28 cellular contexts compared by ENCODE assay signal in the genomic region with DNA sequence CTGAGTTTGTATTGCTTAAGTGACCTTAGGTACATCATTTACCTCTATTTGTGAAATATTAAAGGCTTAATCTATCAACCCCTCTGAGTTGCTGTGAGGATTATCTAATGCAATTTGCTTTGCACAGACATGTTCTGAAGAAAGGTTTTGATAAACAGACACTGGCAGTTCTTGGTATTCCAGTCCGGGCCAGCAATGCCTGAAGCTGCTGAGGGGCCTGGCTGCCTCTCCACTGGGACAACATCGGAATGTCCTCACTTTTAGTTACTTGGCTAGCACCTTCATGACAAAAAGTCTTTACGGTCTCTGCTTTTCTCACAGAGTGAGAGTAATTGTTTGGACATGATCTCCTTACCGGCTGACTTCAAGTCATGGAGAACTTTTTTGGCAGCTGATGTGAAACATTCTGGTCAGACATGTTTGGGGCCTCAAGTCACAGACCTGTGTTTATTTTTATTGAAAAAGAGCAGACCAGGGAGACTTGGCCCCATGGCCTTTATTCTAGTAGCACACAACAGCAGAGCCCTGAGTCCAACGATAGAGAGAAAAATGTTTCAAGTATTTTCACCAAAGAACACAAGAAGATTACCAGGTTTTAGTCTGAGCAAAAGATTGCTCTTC.
"Had no signal": no experiment of that assay in that cellular context is flagged by ENCODE, and none has a peak within 500 bp of the region (broad histone marks: within the 10 kb centered on the region; RNA-seq: fewer than 3 reads in every experiment).

No MANE protein-coding gene starts in this region.

- DNase-seq: activated CD4-positive, alpha-beta memory T cell treated with anti-CD3 and anti-CD28 coated beads, Interleukin-2, amount 10 ng/mL, durations not matched to agents 7 days and 5 days; activated CD4-positive, alpha-beta T cell treated with anti-CD3 and anti-CD28 coated beads, Interleukin-2, amount 10 ng/mL, durations not matched to agents 7 days and 5 days; activated CD4-positive, CD25-positive, alpha-beta regulatory T cell; activated gamma-delta T cell; activated naive CD4-positive, alpha-beta T cell treated with anti-CD3 and anti-CD28 coated beads for 36 hours; activated T-cell treated with anti-CD3 and anti-CD28 coated beads for 4 hours; activated T-cell treated with anti-CD3 and anti-CD28 coated beads, Interleukin-2, amount 50 U/mL, for 48 hours; amygdala; MM.1S; NCI-H1105 treated with DMSO at 0.1 percent for 48 hours; NCI-H1436 treated with DMSO at 0.1 percent for 48 hours; NCI-H1930; NCI-H2171; NCI-H226; NCI-H526 treated with DMSO at 0.1 percent for 48 hours; NCI-H82; NK-92 treated with Interleukin-12 subunit alpha and Interleukin-12 subunit beta, amount 100 ng/mL, for 24 hours; OCI-M1; RPMI8226; T-cell; T-helper 2 cell; T1000 had no signal

- H3K27ac ChIP-seq: SK-N-MC had no signal

- H3K4me3 ChIP-seq: SK-N-MC had no signal

- ATAC-seq: activated T-helper 17 cell treated with anti-CD3 and anti-CD28 coated beads, Interleukin-2, amount 50 U/mL, for 72 hours; Panc1; Right ventricle myocardium inferior; T-cell had no signal

- FAIRE-seq: astrocyte, TTC549 had no signal
